In genomic region chr2:105885456-105885855, GRCh38 we compare ENCODE assay signal across 17 cellular contexts.
DNase-seq lines count a peak whose midpoint lies in the region; ATAC-seq and TF ChIP-seq lines count a peak whose summit lies in the region.
"Had no signal": no experiment of that assay in that cellular context is flagged by ENCODE, and none has a peak within 500 bp of the region (broad histone marks: within the 10 kb centered on the region; RNA-seq: fewer than 3 reads in every experiment).

No MANE protein-coding gene starts in this region.

- H3K27ac ChIP-seq in mammary epithelial cell (ENCODE audit: insufficient read depth, low read depth, low read length) = no peak overlapping the region
- H3K27ac ChIP-seq: SJCRH30 had no signal

- H3K4me1 Mint-ChIP-seq in MCF 10A (ENCODE audit: insufficient read depth, unreplicated experiment) (peaks cover 12% of the 10 kb centered on the region), brain (peaks cover 66% of the 10 kb centered on the region)
- H3K4me1 Mint-ChIP-seq in stimulated activated effector memory CD8-positive, alpha-beta T cell treated with anti-CD3 and anti-CD28 coated beads, Interleukin-12 subunit alpha, Interleukin-12 subunit beta, amount 100 ng/mL, for 72 hours = peaks cover 71% of the 10 kb centered on the region

- H3K79me2 ChIP-seq in mammary epithelial cell (ENCODE audit: insufficient read depth, low read length) = peaks cover 89% of the 10 kb centered on the region

- H2AFZ ChIP-seq in mammary epithelial cell (ENCODE audit: low read depth, low read length) = no peak overlapping the region

- POLR2A ChIA-PET in MCF 10A (lab: Yijun Ruan, JAX) = interaction anchor here (0.5 kb wide), 1 partner anchor 12 kb away, joined by 3 read pairs; no protein-coding TSS in a partner anchor

- no peaks in the 10 kb centered on the region for H3K9me3 ChIP-seq in mammary epithelial cell (replicated peaks; ENCODE audit: insufficient read depth, low read length)
- H3K9me3 ChIP-seq: body of pancreas, pancreas, SJCRH30 had no signal

- dilution Hi-C loops in mammary epithelial cell (cut with HindIII; ENCODE audit: low sequenced_read_pairs) = no loop called here

- TF ChIP-seq CTCF in MCF 10A (IDR thresholded peaks at IDR 0.05; ENCODE audit: unreplicated experiment) (no peak), mammary epithelial cell (conservative IDR thresholded peaks at IDR 0.05 in 1 of 2, IDR thresholded peaks at IDR 0.05 in 1 of 2; ENCODE audit: extremely low read depth in 1 of 2, insufficient read depth in 1 of 2, low read depth in 1 of 2, low read length in 2 of 2) (no peak), brain (conservative IDR thresholded peaks at IDR 0.05) (no peak)

- in situ Hi-C loops in mammary epithelial cell (cut with MboI; ENCODE audit: low sequenced_read_pairs in 2 of 2) = no loop called here

- no peak overlapping the region for H3K4me2 ChIP-seq in mammary epithelial cell (ENCODE audit: insufficient read depth, low read depth, low read length)

- peak overlapping the region; percentile 61 for H3K27ac Mint-ChIP-seq in MCF 10A (ENCODE audit: low read depth, unreplicated experiment)
- peak overlapping the region in 4 of 5 experiments; percentile 11 to 80 (median 59) for H3K27ac Mint-ChIP-seq in brain
- peak overlapping the region; percentile 26 for H3K27ac Mint-ChIP-seq in stimulated activated effector memory CD8-positive, alpha-beta T cell treated with anti-CD3 and anti-CD28 coated beads, Interleukin-12 subunit alpha, Interleukin-12 subunit beta, amount 100 ng/mL, for 72 hours

- H4K20me1 ChIP-seq in mammary epithelial cell (ENCODE audit: insufficient read depth, low read length) = no peaks in the 10 kb centered on the region

- peaks cover 5% of the 10 kb centered on the region for H3K36me3 Mint-ChIP-seq in MCF 10A (ENCODE audit: insufficient read depth, unreplicated experiment)
- peaks cover 95% of the 10 kb centered on the region for H3K36me3 Mint-ChIP-seq in brain
- peaks cover 94% of the 10 kb centered on the region for H3K36me3 Mint-ChIP-seq in stimulated activated effector memory CD8-positive, alpha-beta T cell treated with anti-CD3 and anti-CD28 coated beads, Interleukin-12 subunit alpha, Interleukin-12 subunit beta, amount 100 ng/mL, for 72 hours

- intact Hi-C loops in MCF 10A (cut with micrococcal nuclease) (no loop called here), mammary epithelial cell (cut with micrococcal nuclease) (no loop called here)

- no peak overlapping the region for H3K9ac ChIP-seq in mammary epithelial cell (ENCODE audit: insufficient read depth, low read length)

- H3K36me3 ChIP-seq in mammary epithelial cell (ENCODE audit: insufficient read depth, low read length) = peaks cover 2% of the 10 kb centered on the region

- H3K9me3 Mint-ChIP-seq in MCF 10A (ENCODE audit: unreplicated experiment) (peaks cover 11% of the 10 kb centered on the region), brain (peaks cover 16 to 37% (median 23%) of the 10 kb centered on the region in 5 experiments)
- no peaks in the 10 kb centered on the region for H3K9me3 Mint-ChIP-seq in stimulated activated effector memory CD8-positive, alpha-beta T cell treated with anti-CD3 and anti-CD28 coated beads, Interleukin-12 subunit alpha, Interleukin-12 subunit beta, amount 100 ng/mL, for 72 hours

- H3K27me3 ChIP-seq in mammary epithelial cell (ENCODE audit: insufficient read depth, low read length) = no peaks in the 10 kb centered on the region
- H3K27me3 ChIP-seq: body of pancreas, pancreas, SJCRH30 had no signal

- H3K27me3 Mint-ChIP-seq in MCF 10A (ENCODE audit: insufficient read depth, unreplicated experiment) (no peaks in the 10 kb centered on the region), brain (peaks cover 3% of the 10 kb centered on the region)

- H3K4me3 Mint-ChIP-seq in MCF 10A (ENCODE audit: unreplicated experiment) = no peak overlapping the region
- peak overlapping the region in 1 of 5 experiments; percentile 37 for H3K4me3 Mint-ChIP-seq in brain
- H3K4me3 Mint-ChIP-seq in stimulated activated effector memory CD8-positive, alpha-beta T cell treated with anti-CD3 and anti-CD28 coated beads, Interleukin-12 subunit alpha, Interleukin-12 subunit beta, amount 100 ng/mL, for 72 hours = no peak overlapping the region

- H3K4me1 ChIP-seq in mammary epithelial cell (ENCODE audit: insufficient read depth, low read length) = peaks cover 3% of the 10 kb centered on the region

- DNase-seq in MCF 10A (ENCODE audit: unreplicated experiment) (no peak), mammary epithelial cell (no peak), SHP77 treated with DMSO at 0.1 percent for 48 hours (lab: John Stamatoyannopoulos, UW) (no peak)
- no peak for DNase-seq in stimulated activated effector memory CD8-positive, alpha-beta T cell treated with anti-CD3 and anti-CD28 coated beads, Interleukin-12 subunit alpha, Interleukin-12 subunit beta, amount 100 ng/mL, for 72 hours (ENCODE audit: low spot score in 2 of 2)
- DNase-seq in stimulated activated naive CD4-positive, alpha-beta T cell treated with Interleukin-2 at 50 U/mL for 16 hours (lab: John Stamatoyannopoulos, UW) = no peak
- DNase-seq: activated CD4-positive, alpha-beta T cell treated with anti-CD3 and anti-CD28 coated beads, Interleukin-2, amount 50 U/mL, for 4 hours; body of pancreas; head of caudate nucleus; KG1; NCI-H1436 treated with DMSO at 0.1 percent for 48 hours; NCI-H345; pancreas; SJCRH30 had no signal

- ATAC-seq in HG03520 (IDR thresholded peaks at IDR 0.05; ENCODE audit: unreplicated experiment) = peak; percentile 55
- no peak for ATAC-seq in stimulated activated effector memory CD8-positive, alpha-beta T cell treated with anti-CD3 and anti-CD28 coated beads, Interleukin-12 subunit alpha, Interleukin-12 subunit beta, amount 100 ng/mL, for 72 hours
- no peak for ATAC-seq in GM21737 (IDR thresholded peaks at IDR 0.05; ENCODE audit: unreplicated experiment)
- ATAC-seq: body of pancreas, esophagus mucosa had no signal

- H3K4me3 ChIP-seq in mammary epithelial cell (replicated peaks in 1 of 3; ENCODE audit: insufficient read depth in 1 of 3, low read depth in 2 of 3, low read length in 3 of 3) = no peak overlapping the region
- H3K4me3 ChIP-seq: body of pancreas, pancreas, SJCRH30 had no signal

- CTCF ChIA-PET in MCF 10A (lab: Yijun Ruan, JAX) (interaction anchor here (0.6 to 1.0 kb wide), 2 partner anchors 8 to 34 kb away, joined by 3 read pairs; no protein-coding TSS in a partner anchor), mammary epithelial cell (lab: Charles Lee; ENCODE audit: low non-redundant PET) (no interaction called here)

- WGBS in mammary epithelial cell (ENCODE audit: low coverage, missing lambda C conversion rate) = 0% methylated on average over 1 of the region's 1 CpG

- BruUV-seq in MCF 10A (replicated peaks; lab: Mats Ljungman, UMichigan) = no TSS peak
- BruUV-seq in mammary epithelial cell (replicated peaks; lab: Mats Ljungman, UMichigan) = no TSS peak
